ENCODE assay signal across 22 cellular contexts in the genomic region with DNA sequence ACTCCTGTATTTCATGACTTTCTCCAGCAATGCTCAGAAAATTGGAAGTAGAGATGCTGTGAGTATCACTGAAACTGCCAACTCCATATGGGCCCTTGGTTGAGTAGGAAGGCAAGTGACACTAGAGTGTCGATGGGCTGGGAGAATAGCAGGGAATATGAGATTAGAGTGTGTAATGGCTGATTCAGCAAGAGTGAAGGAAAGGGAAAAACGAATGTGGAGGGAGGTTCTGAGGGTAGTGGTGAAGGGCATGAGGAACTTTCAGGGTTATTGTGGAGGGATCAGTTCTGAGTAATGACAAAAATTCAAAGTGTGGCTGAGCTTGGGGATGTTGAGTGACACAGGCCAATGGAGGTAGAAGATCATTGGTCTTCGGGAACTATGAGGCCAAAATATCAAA. TPM values are rescaled to one million over a fixed set of nuclear protein-coding genes. Genes with fewer than 3 reads are reported as not detected.
DNase-seq lines count a peak whose midpoint lies in the region; ATAC-seq and TF ChIP-seq lines count a peak whose summit lies in the region.
"Had no signal": no experiment of that assay in that cellular context is flagged by ENCODE, and none has a peak within 500 bp of the region (broad histone marks: within the 10 kb centered on the region; RNA-seq: fewer than 3 reads in every experiment).

No MANE protein-coding gene starts in this region.

- no peaks in the 10 kb centered on the region for H3K27me3 Mint-ChIP-seq in activated naive CD4-positive, alpha-beta T cell treated with anti-CD3 and anti-CD28 coated beads, Interleukin-2, amount 50 U/mL, for 24 hours
- H3K27me3 Mint-ChIP-seq in activated naive CD4-positive, alpha-beta T cell treated with anti-CD3 and anti-CD28 coated beads, Interleukin-2, amount 10 ng/mL, durations not matched to agents 7 days and 5 days, result no peaks in the 10 kb centered on the region
- no peaks in the 10 kb centered on the region for H3K27me3 Mint-ChIP-seq in CD8-positive, alpha-beta T cell (ENCODE audit: low read depth)
- no peaks in the 10 kb centered on the region for H3K27me3 Mint-ChIP-seq in activated T-helper 17 cell treated with anti-CD3 and anti-CD28 coated beads, Interleukin-2, amount 50 U/mL, for 72 hours
- H3K27me3 Mint-ChIP-seq in naive thymus-derived CD8-positive, alpha-beta T cell, result no peaks in the 10 kb centered on the region

- H3K4me3 ChIP-seq in CD8-positive, alpha-beta T cell (ENCODE audit: low read depth, low read length), result no peak overlapping the region
- H3K4me3 ChIP-seq: GM12878 had no signal

- no peaks in the 10 kb centered on the region for H3K9me3 ChIP-seq in CD8-positive, alpha-beta T cell (ENCODE audit: low read length)

- H3K9me3 Mint-ChIP-seq in activated naive CD4-positive, alpha-beta T cell treated with anti-CD3 and anti-CD28 coated beads, Interleukin-2, amount 50 U/mL, for 24 hours, result peaks cover 13% of the 10 kb centered on the region
- peaks cover 21% of the 10 kb centered on the region for H3K9me3 Mint-ChIP-seq in activated naive CD4-positive, alpha-beta T cell treated with anti-CD3 and anti-CD28 coated beads, Interleukin-2, amount 10 ng/mL, durations not matched to agents 7 days and 5 days
- peaks cover 37% of the 10 kb centered on the region for H3K9me3 Mint-ChIP-seq in CD8-positive, alpha-beta T cell
- peaks cover 18% of the 10 kb centered on the region for H3K9me3 Mint-ChIP-seq in activated T-helper 17 cell treated with anti-CD3 and anti-CD28 coated beads, Interleukin-2, amount 50 U/mL, for 72 hours
- H3K9me3 Mint-ChIP-seq in naive thymus-derived CD8-positive, alpha-beta T cell, result peaks cover 2 to 77% (median 29%) of the 10 kb centered on the region in 9 donors

- H3K27ac Mint-ChIP-seq in activated naive CD4-positive, alpha-beta T cell treated with anti-CD3 and anti-CD28 coated beads, Interleukin-2, amount 50 U/mL, for 24 hours, result no peak overlapping the region
- H3K27ac Mint-ChIP-seq in activated naive CD4-positive, alpha-beta T cell treated with anti-CD3 and anti-CD28 coated beads, Interleukin-2, amount 10 ng/mL, durations not matched to agents 7 days and 5 days, result no peak overlapping the region
- H3K27ac Mint-ChIP-seq in CD8-positive, alpha-beta T cell, result peak overlapping the region; percentile 58
- H3K27ac Mint-ChIP-seq in activated T-helper 17 cell treated with anti-CD3 and anti-CD28 coated beads, Interleukin-2, amount 50 U/mL, for 72 hours, result peak overlapping the region; percentile 18
- peak overlapping the region in 9 of 10 donors; percentile 1 to 77 (median 21) for H3K27ac Mint-ChIP-seq in naive thymus-derived CD8-positive, alpha-beta T cell

- no peaks in the 10 kb centered on the region for H3K4me1 ChIP-seq in CD8-positive, alpha-beta T cell (ENCODE audit: insufficient read depth, low read length)

- intact Hi-C loops in CD8-positive, alpha-beta T cell (cut with DNase I, micrococcal nuclease), result no loop called here

- no peak for TF ChIP-seq CTCF in CD8-positive, alpha-beta T cell (IDR thresholded peaks at IDR 0.05)

- POLR2A ChIA-PET in CD8-positive, alpha-beta T cell (lab: Charles Lee), result interaction anchor here (1.1 to 2.4 kb wide), 4 partner anchors 8 to 49 kb away, joined by 4 to 8 read pairs (median 4); partner anchors contain the start of gene PCGF5
- POLR2A ChIA-PET in naive thymus-derived CD8-positive, alpha-beta T cell (lab: Charles Lee), result interaction anchor here (0.8 kb wide), 1 partner anchor 8 kb away, joined by 4 read pairs; no protein-coding TSS in a partner anchor

- no peak for DNase-seq in activated naive CD4-positive, alpha-beta T cell treated with anti-CD3 and anti-CD28 coated beads, Interleukin-2, amount 10 ng/mL, durations not matched to agents 7 days and 5 days
- DNase-seq in CD8-positive, alpha-beta T cell, result no peak
- no peak for DNase-seq in naive thymus-derived CD8-positive, alpha-beta T cell
- DNase-seq in LoVo (ENCODE audit: low spot score), result no peak
- no peak for DNase-seq in RKO (ENCODE audit: low spot score)
- DNase-seq: AML-193, DND-41, GOT3, KG1, NCI-H1105, NCI-H2081, NCI-H2171, NCI-H524 treated with DMSO at 0.1 percent for 48 hours, NCI-H82 had no signal

- ATAC-seq in CD8-positive, alpha-beta T cell, result no peak
- ATAC-seq in activated T-helper 17 cell treated with anti-CD3 and anti-CD28 coated beads, Interleukin-2, amount 50 U/mL, for 72 hours (replicated peaks), result peak; percentile 65
- ATAC-seq in naive thymus-derived CD8-positive, alpha-beta T cell, result no peak
- ATAC-seq in HG03159 (IDR thresholded peaks at IDR 0.05; ENCODE audit: unreplicated experiment), result no peak
- ATAC-seq: HCT116, Panc1, SK-N-SH treated with all-trans-retinoic acid at 6 μM for 48 hours had no signal

- H3K4me3 Mint-ChIP-seq in activated naive CD4-positive, alpha-beta T cell treated with anti-CD3 and anti-CD28 coated beads, Interleukin-2, amount 50 U/mL, for 24 hours, result peak overlapping the region; percentile 3
- H3K4me3 Mint-ChIP-seq in activated naive CD4-positive, alpha-beta T cell treated with anti-CD3 and anti-CD28 coated beads, Interleukin-2, amount 10 ng/mL, durations not matched to agents 7 days and 5 days, result no peak overlapping the region
- no peak overlapping the region for H3K4me3 Mint-ChIP-seq in CD8-positive, alpha-beta T cell
- H3K4me3 Mint-ChIP-seq in activated T-helper 17 cell treated with anti-CD3 and anti-CD28 coated beads, Interleukin-2, amount 50 U/mL, for 72 hours, result peak overlapping the region; percentile 25
- no peak overlapping the region for H3K4me3 Mint-ChIP-seq in naive thymus-derived CD8-positive, alpha-beta T cell

- H3K27ac ChIP-seq in CD8-positive, alpha-beta T cell (ENCODE audit: low read depth, low read length), result no peak overlapping the region
- H3K27ac ChIP-seq: C4-2B had no signal

- H3K27me3 ChIP-seq in CD8-positive, alpha-beta T cell (ENCODE audit: insufficient read depth, low read length), result no peaks in the 10 kb centered on the region

- H3K36me3 Mint-ChIP-seq in activated naive CD4-positive, alpha-beta T cell treated with anti-CD3 and anti-CD28 coated beads, Interleukin-2, amount 50 U/mL, for 24 hours, result peaks cover 38% of the 10 kb centered on the region
- H3K36me3 Mint-ChIP-seq in activated naive CD4-positive, alpha-beta T cell treated with anti-CD3 and anti-CD28 coated beads, Interleukin-2, amount 10 ng/mL, durations not matched to agents 7 days and 5 days, result peaks cover 39% of the 10 kb centered on the region
- peaks cover 58% of the 10 kb centered on the region for H3K36me3 Mint-ChIP-seq in CD8-positive, alpha-beta T cell
- peaks cover 25% of the 10 kb centered on the region for H3K36me3 Mint-ChIP-seq in activated T-helper 17 cell treated with anti-CD3 and anti-CD28 coated beads, Interleukin-2, amount 50 U/mL, for 72 hours (ENCODE audit: low read depth)
- H3K36me3 Mint-ChIP-seq in naive thymus-derived CD8-positive, alpha-beta T cell, result peaks cover 32 to 59% (median 40%) of the 10 kb centered on the region in 3 donors

- CTCF ChIA-PET in activated naive CD4-positive, alpha-beta T cell treated with anti-CD3 and anti-CD28 coated beads, Interleukin-2, amount 10 ng/mL, durations not matched to agents 7 days and 5 days (lab: Charles Lee), result no interaction called here
- CTCF ChIA-PET in CD8-positive, alpha-beta T cell (lab: Charles Lee), result no interaction called here

- no peaks in the 10 kb centered on the region for H3K36me3 ChIP-seq in CD8-positive, alpha-beta T cell (ENCODE audit: insufficient read depth, low read length)

- peaks cover 62% of the 10 kb centered on the region for H3K4me1 Mint-ChIP-seq in activated naive CD4-positive, alpha-beta T cell treated with anti-CD3 and anti-CD28 coated beads, Interleukin-2, amount 50 U/mL, for 24 hours
- H3K4me1 Mint-ChIP-seq in activated naive CD4-positive, alpha-beta T cell treated with anti-CD3 and anti-CD28 coated beads, Interleukin-2, amount 10 ng/mL, durations not matched to agents 7 days and 5 days, result peaks cover 5% of the 10 kb centered on the region
- peaks cover 62% of the 10 kb centered on the region for H3K4me1 Mint-ChIP-seq in CD8-positive, alpha-beta T cell (ENCODE audit: low read depth)
- peaks cover 30% of the 10 kb centered on the region for H3K4me1 Mint-ChIP-seq in activated T-helper 17 cell treated with anti-CD3 and anti-CD28 coated beads, Interleukin-2, amount 50 U/mL, for 72 hours
- H3K4me1 Mint-ChIP-seq in naive thymus-derived CD8-positive, alpha-beta T cell, result peaks cover 30 to 53% (median 48%) of the 10 kb centered on the region in 4 donors

RNA-seq across cellular contexts. Expression of gene PCGF5, which starts 49.0 kb away (rescaled TPM):
- 10 to 100 TPM; 67.5 to 70.7 TPM for total RNA-seq in CD8-positive, alpha-beta T cell
- 10 to 100 TPM; 32.9 to 37.3 TPM for total RNA-seq in activated T-helper 17 cell treated with anti-CD3 and anti-CD28 coated beads, Interleukin-2, amount 50 U/mL, for 72 hours
- 10 to 100 TPM; 51.1 to 51.7 TPM for total RNA-seq in naive thymus-derived CD8-positive, alpha-beta T cell
- polyA plus RNA-seq in naive thymus-derived CD8-positive, alpha-beta T cell, result 10 to 100 TPM; 55.7 to 73.5 (median 60.8) TPM

Comparison
In these comparisons a context has a peak if more than half of its experiments do, and no peak if none do; other contexts are left out.
1. H3K4me3 Mint-ChIP-seq: peak in activated naive CD4-positive, alpha-beta T cell treated with anti-CD3 and anti-CD28 coated beads, Interleukin-2, amount 50 U/mL, for 24 hours (single experiment) and activated T-helper 17 cell treated with anti-CD3 and anti-CD28 coated beads, Interleukin-2, amount 50 U/mL, for 72 hours (single experiment); none in activated naive CD4-positive, alpha-beta T cell treated with anti-CD3 and anti-CD28 coated beads, Interleukin-2, amount 10 ng/mL, durations not matched to agents 7 days and 5 days (single experiment), CD8-positive, alpha-beta T cell (single experiment) and naive thymus-derived CD8-positive, alpha-beta T cell (0 of 10).
2. H3K27ac Mint-ChIP-seq: peak in CD8-positive, alpha-beta T cell (single experiment), activated T-helper 17 cell treated with anti-CD3 and anti-CD28 coated beads, Interleukin-2, amount 50 U/mL, for 72 hours (single experiment) and naive thymus-derived CD8-positive, alpha-beta T cell (9 of 10); none in activated naive CD4-positive, alpha-beta T cell treated with anti-CD3 and anti-CD28 coated beads, Interleukin-2, amount 50 U/mL, for 24 hours (single experiment) and activated naive CD4-positive, alpha-beta T cell treated with anti-CD3 and anti-CD28 coated beads, Interleukin-2, amount 10 ng/mL, durations not matched to agents 7 days and 5 days (single experiment).